ENCODE assay signal across 9 cellular contexts in the genomic region with DNA sequence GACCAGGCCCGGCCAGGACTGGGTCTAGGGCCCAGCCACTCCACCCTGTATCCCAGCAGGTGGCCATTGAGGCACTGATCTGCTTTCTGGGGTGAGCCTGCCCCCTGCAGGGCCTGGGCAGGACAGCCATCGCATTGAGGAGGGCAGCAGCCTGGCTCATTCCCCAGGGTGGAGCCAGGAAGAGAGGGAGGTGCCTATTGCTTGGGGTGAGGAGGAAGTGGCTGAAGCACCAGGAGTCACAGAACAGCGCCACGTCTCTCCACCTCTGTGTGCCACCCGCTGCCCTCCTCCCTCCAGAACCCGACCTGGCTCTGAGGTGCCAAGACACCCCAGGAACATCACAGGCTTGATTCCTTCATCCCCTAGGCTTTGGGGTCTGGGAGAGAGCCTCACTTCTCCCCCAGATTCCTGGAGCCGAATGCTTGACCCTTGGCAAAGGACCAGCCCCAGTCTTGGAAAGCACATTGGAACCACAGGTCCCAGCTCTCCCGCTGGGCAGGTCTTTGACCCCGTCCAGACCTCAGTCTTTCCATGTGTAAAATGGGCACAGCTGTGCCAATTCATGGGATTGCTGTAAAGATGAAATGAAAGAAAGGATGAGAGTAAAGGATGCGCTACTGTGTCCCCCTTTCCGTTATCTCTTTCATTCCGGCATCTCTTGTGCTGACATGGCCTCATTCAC. TPM values are rescaled to one million over a fixed set of nuclear protein-coding genes. Genes with fewer than 3 reads are reported as not detected.
DNase-seq lines count a peak whose midpoint lies in the region; ATAC-seq and TF ChIP-seq lines count a peak whose summit lies in the region.
"Had no signal": no experiment of that assay in that cellular context is flagged by ENCODE, and none has a peak within 500 bp of the region (broad histone marks: within the 10 kb centered on the region; RNA-seq: fewer than 3 reads in every experiment).

No MANE protein-coding gene starts in this region.

- H3K4me1 Mint-ChIP-seq in HFFc6 (ENCODE audit: low read depth) = peaks cover 66% of the 10 kb centered on the region
- peaks cover 12 to 16% of the 10 kb centered on the region in 2 donors for H3K4me1 Mint-ChIP-seq in stimulated activated naive B cell treated with anti-CD40 and anti-IgM and Interleukin-4, amounts not matched to agents 10 μg/mL and 1 μg/mL and 100 μg/mL, for 72 hours

- H3K9me3 ChIP-seq in mucosa of descending colon = no peaks in the 10 kb centered on the region

- no peaks in the 10 kb centered on the region for H3K4me1 ChIP-seq in mucosa of descending colon (ENCODE audit: low read depth)

- no peaks in the 10 kb centered on the region for H3K9me3 Mint-ChIP-seq in HFFc6
- H3K9me3 Mint-ChIP-seq in stimulated activated naive B cell treated with anti-CD40 and anti-IgM and Interleukin-4, amounts not matched to agents 10 μg/mL and 1 μg/mL and 100 μg/mL, for 72 hours = no peaks in the 10 kb centered on the region

- peak overlapping the region; percentile 78 for H3K27ac Mint-ChIP-seq in HFFc6
- peak overlapping the region; percentile 7 for H3K27ac Mint-ChIP-seq in stimulated activated naive B cell treated with anti-CD40 and anti-IgM and Interleukin-4, amounts not matched to agents 10 μg/mL and 1 μg/mL and 100 μg/mL, for 72 hours

- no peaks in the 10 kb centered on the region for H3K36me3 Mint-ChIP-seq in HFFc6 (ENCODE audit: low read depth)
- no peaks in the 10 kb centered on the region for H3K36me3 Mint-ChIP-seq in stimulated activated naive B cell treated with anti-CD40 and anti-IgM and Interleukin-4, amounts not matched to agents 10 μg/mL and 1 μg/mL and 100 μg/mL, for 72 hours

- intact Hi-C loops in mucosa of descending colon (cut with DNase I, micrococcal nuclease) = no loop called here

- TF ChIP-seq CTCF in HFFc6 (IDR thresholded peaks at IDR 0.05) (peak; percentile 96), mucosa of descending colon (IDR thresholded peaks at IDR 0.05) (peak; percentile 62)

- H3K27me3 Mint-ChIP-seq in HFFc6 (ENCODE audit: insufficient read depth) = no peaks in the 10 kb centered on the region; the same call in 1 of the 2 replicates
- H3K27me3 Mint-ChIP-seq in stimulated activated naive B cell treated with anti-CD40 and anti-IgM and Interleukin-4, amounts not matched to agents 10 μg/mL and 1 μg/mL and 100 μg/mL, for 72 hours = peaks cover 38 to 39% of the 10 kb centered on the region in 2 donors

- ATAC-seq in mucosa of descending colon (peak; percentile 97), HG03460 (IDR thresholded peaks at IDR 0.05; ENCODE audit: unreplicated experiment) (no peak)
- ATAC-seq in stimulated activated naive B cell treated with anti-CD40 and anti-IgM and Interleukin-4, amounts not matched to agents 10 μg/mL and 1 μg/mL and 100 μg/mL, for 72 hours (replicated peaks) = peak; percentile 97 to 98

- peak; percentile 95 for DNase-seq in EL
- DNase-seq in HFFc6 = peak; percentile 85
- DNase-seq in NCI-H510A treated with DMSO at 0.1 percent for 48 hours (lab: John Stamatoyannopoulos, UW) = peak; percentile 66
- peak; percentile 43 for DNase-seq in activated CD4-positive, alpha-beta T cell treated with anti-CD3 and anti-CD28 coated beads, Interleukin-2, amount 50 U/mL, for 1 hour
- peak; percentile 82 for DNase-seq in ecto neural progenitor cell (ENCODE audit: low spot score)
- DNase-seq in mucosa of descending colon = peak; percentile 87 to 90 (median 89)
- peak; percentile 64 for DNase-seq in stimulated activated naive B cell treated with anti-CD40 and anti-IgM and Interleukin-4, amounts not matched to agents 10 μg/mL and 1 μg/mL and 100 μg/mL, for 72 hours

- H3K36me3 ChIP-seq in mucosa of descending colon (ENCODE audit: low read depth) = no peaks in the 10 kb centered on the region

- no peak overlapping the region for H3K4me3 ChIP-seq in mucosa of descending colon

- H3K4me3 Mint-ChIP-seq in HFFc6 = no peak overlapping the region
- peak overlapping the region in 1 of 2 donors; percentile 49 for H3K4me3 Mint-ChIP-seq in stimulated activated naive B cell treated with anti-CD40 and anti-IgM and Interleukin-4, amounts not matched to agents 10 μg/mL and 1 μg/mL and 100 μg/mL, for 72 hours

RNA-seq across cellular contexts. Expression of a gene that starts 7.2 kb away (rescaled TPM):
- not detected for total RNA-seq in HFFc6 (2021; fragmentation: NEBNext Ultra II Directional; extraction: Animal tissue kit (Norgen Biotek cat#: 25700))
- not detected for total RNA-seq in mucosa of descending colon
- total RNA-seq: frontal cortex had no signal

RNA-seq across cellular contexts. Expression of a gene that starts 8.5 kb away (rescaled TPM):
- total RNA-seq in HFFc6 (2021; fragmentation: NEBNext Ultra II Directional; extraction: Animal tissue kit (Norgen Biotek cat#: 25700)) = not detected
- 1 to 10 TPM in 1 of 3 donors, not detected in 2; 3.7 TPM for total RNA-seq in mucosa of descending colon
- total RNA-seq: frontal cortex had no signal

RNA-seq across cellular contexts. Expression of a gene that starts 16.0 kb away (rescaled TPM):
- not detected for total RNA-seq in HFFc6 (2021; fragmentation: NEBNext Ultra II Directional; extraction: Animal tissue kit (Norgen Biotek cat#: 25700))
- not detected for total RNA-seq in mucosa of descending colon
- total RNA-seq: frontal cortex had no signal

RNA-seq across cellular contexts. Expression of a gene that starts 21.7 kb away (rescaled TPM):
- total RNA-seq in HFFc6 (2021; fragmentation: NEBNext Ultra II Directional; extraction: Animal tissue kit (Norgen Biotek cat#: 25700)) = 1 to 10 TPM; 5.0 to 8.6 (median 6.9) TPM
- total RNA-seq in mucosa of descending colon = 10 to 100 TPM in 1 of 3 donors, 1 to 10 TPM in 2; 5.0 to 16.5 (median 5.4) TPM
- total RNA-seq: frontal cortex had no signal

RNA-seq across cellular contexts. Expression of a gene that starts 29.8 kb away (rescaled TPM):
- total RNA-seq in HFFc6 (2021; fragmentation: NEBNext Ultra II Directional; extraction: Animal tissue kit (Norgen Biotek cat#: 25700)) = under 1 TPM in 2 of 6 experiments, not detected in 4; 0.14 TPM
- total RNA-seq in mucosa of descending colon = not detected
- total RNA-seq: frontal cortex had no signal

Comparison
In these comparisons a context has a peak if more than half of its experiments do, and no peak if none do; other contexts are left out.
1. DNase-seq: peak in every context shown above with its lines; median percentile 95 in EL; 89 in mucosa of descending colon; 85 in HFFc6; 82 in ecto neural progenitor cell; 66 in NCI-H510A treated with DMSO at 0.1 percent for 48 hours; 64 in stimulated activated naive B cell treated with anti-CD40 and anti-IgM and Interleukin-4, amounts not matched to agents 10 μg/mL and 1 μg/mL and 100 μg/mL, for 72 hours; 43 in activated CD4-positive, alpha-beta T cell treated with anti-CD3 and anti-CD28 coated beads, Interleukin-2, amount 50 U/mL, for 1 hour.